21 cellular contexts compared by ENCODE assay signal in genomic region chr14:61258985-61259384, GRCh38. TPM values are rescaled to one million over a fixed set of nuclear protein-coding genes. Genes with fewer than 3 reads are reported as not detected.
A peak's percentile ranks its signal among the peaks of the same experiment; 100 is the strongest.
DNase-seq lines count a peak whose midpoint lies in the region; ATAC-seq and TF ChIP-seq lines count a peak whose summit lies in the region.
"Had no signal": no experiment of that assay in that cellular context is flagged by ENCODE, and none has a peak within 500 bp of the region (broad histone marks: within the 10 kb centered on the region; RNA-seq: fewer than 3 reads in every experiment).

No MANE protein-coding gene starts in this region.

- H3K36me3 ChIP-seq in A673 (ENCODE audit: insufficient read depth, low read length, poor library complexity, severe bottlenecking) (no peaks in the 10 kb centered on the region), SJCRH30 (no peaks in the 10 kb centered on the region), WERI-Rb-1 (no peaks in the 10 kb centered on the region)
- H3K36me3 ChIP-seq: ascending aorta, colonic mucosa, lower lobe of right lung had no signal

- H3K9me3 ChIP-seq in A673 (ENCODE audit: low read depth, low read length, poor library complexity, severe bottlenecking) (no peaks in the 10 kb centered on the region), SJCRH30 (replicated peaks) (no peaks in the 10 kb centered on the region), WERI-Rb-1 (ENCODE audit: severe bottlenecking) (no peaks in the 10 kb centered on the region)
- H3K9me3 ChIP-seq: ascending aorta, colonic mucosa, lower lobe of right lung had no signal

- DNase-seq in A673 (ENCODE audit: low spot score): peak; percentile 78
- peak; percentile 12 for DNase-seq in H4 (ENCODE audit: low spot score)
- peak in 1 of 2 experiments; percentile 30 for DNase-seq in SJCRH30
- no peak for DNase-seq in glutamatergic neuron
- no peak for DNase-seq in WERI-Rb-1
- no peak for DNase-seq in activated CD4-positive, alpha-beta T cell treated with anti-CD3 and anti-CD28 coated beads, Interleukin-2, amount 50 U/mL, for 1 hour
- DNase-seq: activated effector memory CD4-positive, alpha-beta T cell treated with anti-CD3 and anti-CD28 coated beads, Interleukin-2, amount 50 U/mL, for 16 hours; Calu3; colonic mucosa; lower lobe of right lung; NCI-H1092; NCI-H524; OCI-M1; stimulated activated CD4-positive, alpha-beta T cell treated with anti-CD3 and anti-CD28 coated beads, Interleukin-4, amount 100 ng/mL, for 1 hour; trophoblast cell had no signal

- H3K27ac Mint-ChIP-seq in glutamatergic neuron (ENCODE audit: unreplicated experiment): no peak overlapping the region
- H3K27ac Mint-ChIP-seq: IgD-negative memory B cell had no signal

- H3K36me3 Mint-ChIP-seq in glutamatergic neuron (ENCODE audit: unreplicated experiment): no peaks in the 10 kb centered on the region
- H3K36me3 Mint-ChIP-seq: IgD-negative memory B cell had no signal

- POLR2A ChIA-PET in A673 (lab: Charles Lee; ENCODE audit: low non-redundant PET): no interaction called here

- CTCF ChIA-PET in A673 (lab: Charles Lee): no interaction called here

- H3K4me3 ChIP-seq in A673 (ENCODE audit: low read depth, low read length, poor library complexity, severe bottlenecking): no peak overlapping the region
- H3K4me3 ChIP-seq in SJCRH30: no peak overlapping the region
- no peak overlapping the region for H3K4me3 ChIP-seq in WERI-Rb-1 (ENCODE audit: low read depth, low read length)
- H3K4me3 ChIP-seq: ascending aorta, colonic mucosa, lower lobe of right lung had no signal

- H3K9me3 Mint-ChIP-seq in glutamatergic neuron (ENCODE audit: unreplicated experiment): peaks cover 2% of the 10 kb centered on the region
- H3K9me3 Mint-ChIP-seq: IgD-negative memory B cell, neural crest cell had no signal

- no peaks in the 10 kb centered on the region for H3K27me3 Mint-ChIP-seq in glutamatergic neuron (ENCODE audit: unreplicated experiment)

- ATAC-seq in HG02970 (IDR thresholded peaks at IDR 0.05; ENCODE audit: low FRiP score, unreplicated experiment) (no peak), HG02759 (IDR thresholded peaks at IDR 0.05; ENCODE audit: unreplicated experiment) (no peak)
- ATAC-seq: lower lobe of right lung, sciatic nerve had no signal

- BruUV-seq in A673 (replicated peaks; lab: Mats Ljungman, UMichigan): no TSS peak

- H3K27ac ChIP-seq in A673 (ENCODE audit: low read depth, low read length, poor library complexity, severe bottlenecking): no peak overlapping the region
- peak overlapping the region; percentile 28; the same call in 1 of the 2 replicates for H3K27ac ChIP-seq in SJCRH30
- H3K27ac ChIP-seq in WERI-Rb-1: no peak overlapping the region
- H3K27ac ChIP-seq: ascending aorta, colonic mucosa, lower lobe of right lung had no signal

- H3K27me3 ChIP-seq in A673 (replicated peaks; ENCODE audit: insufficient read depth, low read depth, low read length, poor library complexity): no peaks in the 10 kb centered on the region
- no peaks in the 10 kb centered on the region for H3K27me3 ChIP-seq in SJCRH30
- H3K27me3 ChIP-seq in WERI-Rb-1 (ENCODE audit: insufficient read depth, low read depth, severe bottlenecking): no peaks in the 10 kb centered on the region
- H3K27me3 ChIP-seq: ascending aorta, colonic mucosa had no signal

- H3K4me1 Mint-ChIP-seq in glutamatergic neuron (ENCODE audit: low read depth, unreplicated experiment): peaks cover 36% of the 10 kb centered on the region

- TF ChIP-seq CTCF in A673 (conservative IDR thresholded peaks at IDR 0.05; ENCODE audit: low read depth, low read length): no peak
- TF ChIP-seq CTCF in glutamatergic neuron (IDR thresholded peaks at IDR 0.05; ENCODE audit: partially characterized antibody, unreplicated experiment): no peak
- no peak for TF ChIP-seq CTCF in WERI-Rb-1 (IDR thresholded peaks at IDR 0.05; ENCODE audit: low read depth, low read length)

- peak overlapping the region; percentile 6 for H3K4me3 Mint-ChIP-seq in glutamatergic neuron (ENCODE audit: unreplicated experiment)
- H3K4me3 Mint-ChIP-seq: IgD-negative memory B cell, neural crest cell had no signal

- H3K4me1 ChIP-seq in A673 (ENCODE audit: insufficient read depth, low read length, poor library complexity, severe bottlenecking) (peaks cover 17% of the 10 kb centered on the region), SJCRH30 (peaks cover 26% of the 10 kb centered on the region)
- H3K4me1 ChIP-seq: ascending aorta, colonic mucosa, lower lobe of right lung had no signal

- intact Hi-C loops in A673 (cut with micrococcal nuclease; ENCODE audit: unreplicated experiment): loop anchor here (10.0 kb wide), 2 partner anchors 114 to 904 kb away; no protein-coding TSS in a partner anchor

RNA-seq across cellular contexts. Expression of gene TMEM30B, which starts 22.2 kb away (rescaled TPM):
- total RNA-seq in A673 (2021) (0.15 and 0.24 TPM in 2 replicates), glutamatergic neuron (ENCODE audit: unreplicated experiment) (not detected)
- total RNA-seq in H4 (2014; rRNA removed; shearing (Covaris generic)): not detected in 2 replicates
- total RNA-seq in SJCRH30 (2014; rRNA removed; shearing (Covaris generic)): 6.2 and 7.4 TPM in 2 replicates

Comparison
In these comparisons a context has a peak if more than half of its experiments do, and no peak if none do; other contexts are left out.
1. DNase-seq: peak in A673 (single experiment) and H4 (single experiment); none in glutamatergic neuron (single experiment), WERI-Rb-1 (single experiment) and activated CD4-positive, alpha-beta T cell treated with anti-CD3 and anti-CD28 coated beads, Interleukin-2, amount 50 U/mL, for 1 hour (single experiment).